Comparison of ENCODE assay signal across 18 cellular contexts in the genomic region with DNA sequence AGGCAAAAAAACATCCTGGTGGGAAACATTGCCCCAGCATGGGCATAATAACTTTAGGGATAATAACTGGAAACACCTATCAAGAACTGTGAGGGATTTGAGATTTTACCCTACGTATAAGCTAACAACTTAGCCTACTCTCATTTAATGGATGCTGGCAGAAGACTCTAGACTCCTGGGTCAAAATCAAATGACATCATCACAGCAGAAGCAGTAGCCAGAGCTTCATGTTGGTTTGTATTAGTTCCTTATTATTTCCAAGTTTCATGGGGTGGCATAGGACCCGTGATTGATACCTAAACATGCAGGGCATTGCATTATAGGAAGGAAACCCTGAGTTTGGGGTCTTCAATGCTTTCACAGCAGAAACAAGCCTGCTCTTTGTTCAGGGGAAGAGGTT. TPM values are rescaled to one million over a fixed set of nuclear protein-coding genes. Genes with fewer than 3 reads are reported as not detected.
"Had no signal": no experiment of that assay in that cellular context is flagged by ENCODE, and none has a peak within 500 bp of the region (broad histone marks: within the 10 kb centered on the region; RNA-seq: fewer than 3 reads in every experiment).

No MANE protein-coding gene starts in this region.

- H3K27me3 Mint-ChIP-seq: stimulated activated naive CD8-positive, alpha-beta T cell treated with anti-CD3 and anti-CD28 coated beads, Interleukin-15, amount 100 ng/mL, for 72 hours had no signal

- H3K36me3 Mint-ChIP-seq: natural killer cell treated with Interleukin-12 subunit alpha and Interleukin-12 subunit beta and Interleukin-15 and Interleukin-18, amount 100 ng/mL, for 72 hours had no signal

- ATAC-seq: left ventricle myocardium superior; lower lobe of right lung; natural killer cell treated with Interleukin-12 subunit alpha and Interleukin-12 subunit beta and Interleukin-15 and Interleukin-18, amount 100 ng/mL, for 72 hours; sciatic nerve; stimulated activated naive CD8-positive, alpha-beta T cell treated with anti-CD3 and anti-CD28 coated beads, Interleukin-15, amount 100 ng/mL, for 72 hours had no signal

- H3K9me3 Mint-ChIP-seq: natural killer cell treated with Interleukin-12 subunit alpha and Interleukin-12 subunit beta and Interleukin-15 and Interleukin-18, amount 100 ng/mL, for 72 hours; neural crest cell; stimulated activated naive CD8-positive, alpha-beta T cell treated with anti-CD3 and anti-CD28 coated beads, Interleukin-15, amount 100 ng/mL, for 72 hours had no signal

- FAIRE-seq: endometrium, frontal cortex, keratinocyte had no signal

- H3K4me3 Mint-ChIP-seq: natural killer cell treated with Interleukin-12 subunit alpha and Interleukin-12 subunit beta and Interleukin-15 and Interleukin-18, amount 100 ng/mL, for 72 hours; neural crest cell; stimulated activated naive CD8-positive, alpha-beta T cell treated with anti-CD3 and anti-CD28 coated beads, Interleukin-15, amount 100 ng/mL, for 72 hours had no signal

- DNase-seq: effector memory CD4-positive, alpha-beta T cell; head of caudate nucleus; left ventricle myocardium superior; lower lobe of right lung; stimulated activated CD4-positive, alpha-beta T cell treated with anti-CD3 and anti-CD28 coated beads, Interleukin-12 subunit alpha, Interleukin-12 subunit beta, amount 100 ng/mL, for 4 hours; stimulated activated CD4-positive, alpha-beta T cell treated with anti-CD3 and anti-CD28 coated beads, Interleukin-1b, Interleukin-23, amount 100 ng/mL, for 48 hours; stimulated activated CD4-positive, alpha-beta T cell treated with anti-CD3 and anti-CD28 coated beads, Interleukin-4, amount 100 ng/mL, for 1 hour; stimulated activated CD8-positive, alpha-beta memory T cell treated with anti-CD3 and anti-CD28 coated beads, Interleukin-4, amount 100 ng/mL, for 48 hours; stimulated activated naive CD4-positive, alpha-beta T cell; stimulated activated naive CD8-positive, alpha-beta T cell treated with anti-CD3 and anti-CD28 coated beads, Interleukin-15, amount 100 ng/mL, for 72 hours; trophoblast cell had no signal

- H3K27ac Mint-ChIP-seq: natural killer cell treated with Interleukin-12 subunit alpha and Interleukin-12 subunit beta and Interleukin-15 and Interleukin-18, amount 100 ng/mL, for 72 hours; stimulated activated naive CD8-positive, alpha-beta T cell treated with anti-CD3 and anti-CD28 coated beads, Interleukin-15, amount 100 ng/mL, for 72 hours had no signal

RNA-seq across cellular contexts. Expression of gene TCEAL7, which starts 30.9 kb away (rescaled TPM):
- total RNA-seq: natural killer cell treated with Interleukin-12 subunit alpha and Interleukin-12 subunit beta and Interleukin-15 and Interleukin-18, amount 100 ng/mL, for 72 hours had no signal

RNA-seq across cellular contexts. Expression of gene BEX2, which starts 50.1 kb away (rescaled TPM):
- total RNA-seq: mesenteric fat pad had no signal
